In the genomic region with DNA sequence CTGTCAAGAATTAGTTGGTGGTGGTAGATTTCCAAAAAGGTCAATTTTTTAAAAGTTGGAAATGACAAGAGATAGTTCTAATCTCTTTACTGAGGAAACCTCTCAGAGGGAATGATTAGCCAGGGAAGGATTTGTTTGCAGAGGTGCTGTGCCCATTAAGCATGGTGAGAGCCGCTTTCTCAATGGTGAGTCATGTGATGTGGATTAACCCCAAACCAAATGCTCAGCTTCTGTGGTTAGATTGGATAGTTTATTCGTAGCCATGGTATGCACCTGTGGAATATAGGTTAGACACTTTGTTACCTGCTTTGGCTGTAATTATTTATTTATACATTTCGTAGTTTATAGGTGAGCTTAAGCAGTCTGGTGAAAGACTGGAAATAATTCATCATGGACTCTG, we compare ENCODE assay signal across 9 cellular contexts. TPM values are rescaled to one million over a fixed set of nuclear protein-coding genes. Genes with fewer than 3 reads are reported as not detected.
DNase-seq lines count a peak whose midpoint lies in the region; ATAC-seq and TF ChIP-seq lines count a peak whose summit lies in the region.
"Had no signal": no experiment of that assay in that cellular context is flagged by ENCODE, and none has a peak within 500 bp of the region (broad histone marks: within the 10 kb centered on the region; RNA-seq: fewer than 3 reads in every experiment).

No MANE protein-coding gene starts in this region.

- peaks cover 11% of the 10 kb centered on the region for H3K36me3 ChIP-seq in mammary epithelial cell (ENCODE audit: insufficient read depth, low read length)
- H3K36me3 ChIP-seq in HAP-1 (replicated peaks) = peaks cover 69% of the 10 kb centered on the region

- ATAC-seq in GM19455 (IDR thresholded peaks at IDR 0.05; ENCODE audit: unreplicated experiment) (no peak), HG03135 (IDR thresholded peaks at IDR 0.05; ENCODE audit: unreplicated experiment) (no peak)

- peak; percentile 39 for DNase-seq in Caki2 (ENCODE audit: low read depth)
- DNase-seq in LHCN-M2 (ENCODE audit: low read depth) = peak; percentile 78
- peak; percentile 88 for DNase-seq in mammary epithelial cell
- peak; percentile 69 for DNase-seq in myocyte (ENCODE audit: low read depth)
- DNase-seq in HAP-1 (ENCODE audit: low spot score in 2 of 2) = no peak
- DNase-seq in SHP77 treated with DMSO at 0.1 percent for 48 hours (lab: John Stamatoyannopoulos, UW) = no peak

- H3K79me2 ChIP-seq in mammary epithelial cell (ENCODE audit: insufficient read depth, low read length) = peaks cover 98% of the 10 kb centered on the region

- H3K4me1 ChIP-seq in mammary epithelial cell (ENCODE audit: insufficient read depth, low read length) (peaks cover 24% of the 10 kb centered on the region), HAP-1 (peaks cover 25% of the 10 kb centered on the region)

- H3K27ac ChIP-seq in mammary epithelial cell (ENCODE audit: insufficient read depth, low read depth, low read length) = no peak overlapping the region
- H3K27ac ChIP-seq: KMS-11 had no signal

- no peak overlapping the region for H3K4me3 ChIP-seq in mammary epithelial cell (replicated peaks in 1 of 3; ENCODE audit: insufficient read depth in 1 of 3, low read depth in 2 of 3, low read length in 3 of 3)
- H3K4me3 ChIP-seq in HAP-1 = no peak overlapping the region

- CTCF ChIA-PET in mammary epithelial cell (lab: Charles Lee; ENCODE audit: low non-redundant PET) = interaction anchor here (0.5 kb wide), 2 partner anchors 39 to 157 kb away, joined by 4 to 5 read pairs; a partner anchor contains a TSS

- H2AFZ ChIP-seq in mammary epithelial cell (ENCODE audit: low read depth, low read length) = no peak overlapping the region

- in situ Hi-C loops in Caki2 (cut with HindIII; ENCODE audit: low pct_unique_long_range_greater_than_20kb, low sequenced_read_pairs) = no loop called here
- in situ Hi-C loops in mammary epithelial cell (cut with MboI; ENCODE audit: low sequenced_read_pairs in 2 of 2) = no loop called here
- in situ Hi-C loops in HAP-1 (cut with MboI; ENCODE audit: low sequenced_read_pairs) = no loop called here

- H3K9me3 ChIP-seq in mammary epithelial cell (replicated peaks; ENCODE audit: insufficient read depth, low read length) (no peaks in the 10 kb centered on the region), HAP-1 (no peaks in the 10 kb centered on the region)

- peaks cover 43% of the 10 kb centered on the region for H4K20me1 ChIP-seq in mammary epithelial cell (ENCODE audit: insufficient read depth, low read length)

- peak overlapping the region; percentile 4 for H3K4me2 ChIP-seq in mammary epithelial cell (ENCODE audit: insufficient read depth, low read depth, low read length)
- H3K4me2 ChIP-seq: KMS-11 had no signal

- WGBS in mammary epithelial cell (ENCODE audit: low coverage, missing lambda C conversion rate) = 11% methylated on average over 3 of the region's 3 CpGs

- H3K9ac ChIP-seq in mammary epithelial cell (ENCODE audit: insufficient read depth, low read length) = no peak overlapping the region
- H3K9ac ChIP-seq: KMS-11 had no signal

- no peak for TF ChIP-seq CTCF in mammary epithelial cell (conservative IDR thresholded peaks at IDR 0.05 in 1 of 2, IDR thresholded peaks at IDR 0.05 in 1 of 2; ENCODE audit: extremely low read depth in 1 of 2, insufficient read depth in 1 of 2, low read depth in 1 of 2, low read length in 2 of 2)

- intact Hi-C loops in mammary epithelial cell (cut with micrococcal nuclease) = no loop called here

- no TSS peak for BruUV-seq in mammary epithelial cell (replicated peaks; lab: Mats Ljungman, UMichigan)

- dilution Hi-C loops in mammary epithelial cell (cut with HindIII; ENCODE audit: low sequenced_read_pairs) = no loop called here

- no peaks in the 10 kb centered on the region for H3K27me3 ChIP-seq in mammary epithelial cell (ENCODE audit: insufficient read depth, low read length)
- no peaks in the 10 kb centered on the region for H3K27me3 ChIP-seq in HAP-1 (ENCODE audit: low read depth)

RNA-seq across cellular contexts. Expression of a gene that starts 7.1 kb away (rescaled TPM):
- total RNA-seq in Caki2 (2014; rRNA removed; shearing (Covaris generic); ENCODE audit: low replicate concordance) = 55.7 and 66.6 TPM in 2 replicates
- total RNA-seq in LHCN-M2 (2014; rRNA removed) (91.8 and 118 TPM in 2 replicates), mammary epithelial cell (100 to 1,000 TPM in 1 of 2 donors, 10 to 100 TPM in 1; 29.2 to 164 TPM), myocyte (38.5 and 43.6 TPM in 2 replicates)
- polyA plus RNA-seq in LHCN-M2 (2012) = 204 TPM
- 116 TPM for polyA plus RNA-seq in mammary epithelial cell
- 100.0 TPM for polyA minus RNA-seq in mammary epithelial cell
- polyA plus RNA-seq in myocyte (2012) = 89.3 TPM

RNA-seq across cellular contexts. Expression of a gene that starts 38.8 kb away (rescaled TPM):
- 47.5 and 58.4 TPM in 2 replicates for total RNA-seq in Caki2 (2014; rRNA removed; shearing (Covaris generic); ENCODE audit: low replicate concordance)
- 34.2 and 44.5 TPM in 2 replicates for total RNA-seq in LHCN-M2 (2014; rRNA removed)
- 22.1 TPM for polyA plus RNA-seq in LHCN-M2 (2012)
- total RNA-seq in mammary epithelial cell = 10 to 100 TPM; 21.9 to 48.3 TPM
- 22.4 TPM for polyA plus RNA-seq in mammary epithelial cell
- polyA minus RNA-seq in mammary epithelial cell = 33.3 TPM
- total RNA-seq in myocyte = 60.6 and 91.3 TPM in 2 replicates
- polyA plus RNA-seq in myocyte (2012) = 46.5 TPM

RNA-seq across cellular contexts. Expression of a gene that starts 50.6 kb away (rescaled TPM):
- not detected in 2 replicates for total RNA-seq in Caki2 (2014; rRNA removed; shearing (Covaris generic); ENCODE audit: low replicate concordance)
- total RNA-seq in LHCN-M2 (2014; rRNA removed) = not detected in 2 replicates
- not detected for polyA plus RNA-seq in LHCN-M2 (2012)
- total RNA-seq in mammary epithelial cell = not detected
- polyA plus RNA-seq in mammary epithelial cell = not detected
- not detected for polyA minus RNA-seq in mammary epithelial cell
- not detected in 2 replicates for total RNA-seq in myocyte
- 0.09 TPM for polyA plus RNA-seq in myocyte (2012)

Comparison
In these comparisons a context has a peak if more than half of its experiments do, and no peak if none do; other contexts are left out.
1. DNase-seq: peak in Caki2 (single experiment), LHCN-M2 (single experiment), mammary epithelial cell (single experiment) and myocyte (single experiment); none in HAP-1 (0 of 2) and SHP77 treated with DMSO at 0.1 percent for 48 hours (single experiment).